Comparison of ENCODE assay signal across 8 cellular contexts in genomic region chr2:231674587-231675334, GRCh38. TPM values are rescaled to one million over a fixed set of nuclear protein-coding genes. Genes with fewer than 3 reads are reported as not detected.
DNase-seq lines count a peak whose midpoint lies in the region; ATAC-seq and TF ChIP-seq lines count a peak whose summit lies in the region.

No MANE protein-coding gene starts in this region.

- H3K4me3 Mint-ChIP-seq in activated T-helper 17 cell treated with anti-CD3 and anti-CD28 coated beads, Interleukin-2, amount 50 U/mL, for 72 hours: peak overlapping the region; percentile 20

- no peaks in the 10 kb centered on the region for H4K20me1 ChIP-seq in PC-3 (ENCODE audit: low read length)

- peaks cover 6% of the 10 kb centered on the region for H3K4me1 ChIP-seq in PC-3 (ENCODE audit: insufficient read depth, low read length)
- H3K4me1 ChIP-seq in foreskin keratinocyte: peaks cover 19% of the 10 kb centered on the region
- peaks cover 0 to 54% (median 37%) of the 10 kb centered on the region in 4 donors for H3K4me1 ChIP-seq in tibial nerve

- no peak for DNase-seq in AG09319 (ENCODE audit: extremely low read depth, low read depth)
- DNase-seq in PC-3: peak; percentile 67
- peak in 1 of 2 donors; percentile 35 for DNase-seq in foreskin keratinocyte
- DNase-seq in occipital lobe (lab: John Stamatoyannopoulos, UW): peak; percentile 32
- peak; percentile 61 to 67 for DNase-seq in tibial nerve (ENCODE audit: low spot score in 2 of 2)

- H3K9me3 ChIP-seq in PC-3 (ENCODE audit: low read length): no peaks in the 10 kb centered on the region
- no peaks in the 10 kb centered on the region for H3K9me3 ChIP-seq in tibial nerve

- WGBS in tibial nerve, 2 donors: 15% methylated on average over 11 to 20 of the region's 20 CpGs

- TF ChIP-seq POLR2A in tibial nerve (IDR thresholded peaks at IDR 0.05): no peak

- no peaks in the 10 kb centered on the region for H3K36me3 ChIP-seq in PC-3 (ENCODE audit: low read depth, low read length)
- no peaks in the 10 kb centered on the region for H3K36me3 ChIP-seq in tibial nerve

- peak in 1 of 2 donors; percentile 19 for TF ChIP-seq EP300 in tibial nerve (IDR thresholded peaks at IDR 0.05)

- peak; percentile 43 for ATAC-seq in GM18511 (IDR thresholded peaks at IDR 0.05; ENCODE audit: unreplicated experiment)
- ATAC-seq in HG03520 (IDR thresholded peaks at IDR 0.05; ENCODE audit: unreplicated experiment): peak; percentile 36
- ATAC-seq in PC-3: peak; percentile 79
- ATAC-seq in activated T-helper 17 cell treated with anti-CD3 and anti-CD28 coated beads, Interleukin-2, amount 50 U/mL, for 72 hours (replicated peaks): peak; percentile 92
- ATAC-seq in foreskin keratinocyte: peak; percentile 24

- H3K9me2 ChIP-seq in PC-3 (replicated peaks; ENCODE audit: low read length): no peaks in the 10 kb centered on the region

- no peaks in the 10 kb centered on the region for H3K36me3 Mint-ChIP-seq in activated T-helper 17 cell treated with anti-CD3 and anti-CD28 coated beads, Interleukin-2, amount 50 U/mL, for 72 hours (ENCODE audit: low read depth)

- no peaks in the 10 kb centered on the region for H3K27me3 Mint-ChIP-seq in activated T-helper 17 cell treated with anti-CD3 and anti-CD28 coated beads, Interleukin-2, amount 50 U/mL, for 72 hours

- H3K9ac ChIP-seq in PC-3 (ENCODE audit: low read length): no peak overlapping the region

- no peaks in the 10 kb centered on the region for H3K79me2 ChIP-seq in PC-3 (ENCODE audit: low read length)

- peak overlapping the region; percentile 82 for H2AFZ ChIP-seq in PC-3 (ENCODE audit: low read length)

- H3K4me1 Mint-ChIP-seq in activated T-helper 17 cell treated with anti-CD3 and anti-CD28 coated beads, Interleukin-2, amount 50 U/mL, for 72 hours: peaks cover 6% of the 10 kb centered on the region

- H3K9me3 Mint-ChIP-seq in activated T-helper 17 cell treated with anti-CD3 and anti-CD28 coated beads, Interleukin-2, amount 50 U/mL, for 72 hours: no peaks in the 10 kb centered on the region

- peak overlapping the region; percentile 24; the same call in 1 of the 2 replicates for H3K4me3 ChIP-seq in PC-3 (ENCODE audit: low read length)
- no peak overlapping the region for H3K4me3 ChIP-seq in tibial nerve

- BruUV-seq in PC-3 (replicated peaks; lab: Mats Ljungman, UMichigan): no TSS peak

- peak; percentile 90 for TF ChIP-seq CTCF in AG09319 (IDR thresholded peaks at IDR 0.05; ENCODE audit: low read depth, low read length)
- peak; percentile 88 for TF ChIP-seq CTCF in PC-3 (conservative IDR thresholded peaks at IDR 0.05; ENCODE audit: low read depth, low read length)
- peak; percentile 81 for TF ChIP-seq CTCF in foreskin keratinocyte (conservative IDR thresholded peaks at IDR 0.05)
- TF ChIP-seq CTCF in tibial nerve (IDR thresholded peaks at IDR 0.05): peak; percentile 82 to 96 (median 89)

- H3K4me2 ChIP-seq in PC-3 (ENCODE audit: low read length): peak overlapping the region; percentile 74

- intact Hi-C loops in PC-3 (cut with micrococcal nuclease): loop anchor here (1.0 kb wide), 3 partner anchors 8 to 62 kb away; no protein-coding TSS in a partner anchor

- no peaks in the 10 kb centered on the region for H3F3A ChIP-seq in PC-3 (ENCODE audit: low read length, unreplicated experiment)

- H3K27ac Mint-ChIP-seq in activated T-helper 17 cell treated with anti-CD3 and anti-CD28 coated beads, Interleukin-2, amount 50 U/mL, for 72 hours: peak overlapping the region; percentile 71

- POLR2A ChIA-PET in PC-3 (lab: Charles Lee; ENCODE audit: unreplicated experiment): interaction anchor here (0.6 to 1.2 kb wide), 4 partner anchors 22 to 63 kb away, joined by 3 to 7 read pairs (median 4); partner anchors contain the start of gene PTMA

- H3K27ac ChIP-seq in PC-3 (ENCODE audit: low read length) (no peak overlapping the region), foreskin keratinocyte (no peak overlapping the region), tibial nerve (peak overlapping the region; percentile 78 to 88 (median 84))

- CTCF ChIA-PET in PC-3 (lab: Charles Lee): interaction anchor here (0.5 to 1.2 kb wide), 8 partner anchors 10 to 63 kb away, joined by 3 to 18 read pairs (median 10); no protein-coding TSS in a partner anchor

- H3K27me3 ChIP-seq in PC-3 (ENCODE audit: low read length) (no peaks in the 10 kb centered on the region), foreskin keratinocyte (no peaks in the 10 kb centered on the region), tibial nerve (no peaks in the 10 kb centered on the region)

RNA-seq across cellular contexts. Expression of gene PTMA, which starts 33.6 kb away (rescaled TPM):
- total RNA-seq in PC-3 (2014; rRNA removed): 1,625 and 2,032 TPM in 2 replicates
- total RNA-seq in activated T-helper 17 cell treated with anti-CD3 and anti-CD28 coated beads, Interleukin-2, amount 50 U/mL, for 72 hours: 1,000 to 10,000 TPM; 1,439 to 1,845 TPM
- total RNA-seq in foreskin keratinocyte: 1,605 and 1,879 TPM in 2 replicates
- polyA plus RNA-seq in foreskin keratinocyte: 1,580 and 1,921 TPM in 2 replicates
- total RNA-seq in occipital lobe: 647 TPM
- 1,000 to 10,000 TPM in 1 of 4 donors, 100 to 1,000 TPM in 3; 622 to 1,472 (median 817) TPM for total RNA-seq in tibial nerve

Comparison
In these comparisons a context has a peak if more than half of its experiments do, and no peak if none do; other contexts are left out.
1. ATAC-seq: peak in every context shown above with its lines; median percentile 92 in activated T-helper 17 cell treated with anti-CD3 and anti-CD28 coated beads, Interleukin-2, amount 50 U/mL, for 72 hours; 79 in PC-3; 43 in GM18511; 36 in HG03520; 24 in foreskin keratinocyte.
2. H3K27ac ChIP-seq: peak in tibial nerve (4 of 4); none in PC-3 (single experiment) and foreskin keratinocyte (single experiment).
3. Peak in every context shown above with its lines, with median percentiles within 50 percentile points of each other: CTCF ChIP-seq.